In the genomic region with DNA sequence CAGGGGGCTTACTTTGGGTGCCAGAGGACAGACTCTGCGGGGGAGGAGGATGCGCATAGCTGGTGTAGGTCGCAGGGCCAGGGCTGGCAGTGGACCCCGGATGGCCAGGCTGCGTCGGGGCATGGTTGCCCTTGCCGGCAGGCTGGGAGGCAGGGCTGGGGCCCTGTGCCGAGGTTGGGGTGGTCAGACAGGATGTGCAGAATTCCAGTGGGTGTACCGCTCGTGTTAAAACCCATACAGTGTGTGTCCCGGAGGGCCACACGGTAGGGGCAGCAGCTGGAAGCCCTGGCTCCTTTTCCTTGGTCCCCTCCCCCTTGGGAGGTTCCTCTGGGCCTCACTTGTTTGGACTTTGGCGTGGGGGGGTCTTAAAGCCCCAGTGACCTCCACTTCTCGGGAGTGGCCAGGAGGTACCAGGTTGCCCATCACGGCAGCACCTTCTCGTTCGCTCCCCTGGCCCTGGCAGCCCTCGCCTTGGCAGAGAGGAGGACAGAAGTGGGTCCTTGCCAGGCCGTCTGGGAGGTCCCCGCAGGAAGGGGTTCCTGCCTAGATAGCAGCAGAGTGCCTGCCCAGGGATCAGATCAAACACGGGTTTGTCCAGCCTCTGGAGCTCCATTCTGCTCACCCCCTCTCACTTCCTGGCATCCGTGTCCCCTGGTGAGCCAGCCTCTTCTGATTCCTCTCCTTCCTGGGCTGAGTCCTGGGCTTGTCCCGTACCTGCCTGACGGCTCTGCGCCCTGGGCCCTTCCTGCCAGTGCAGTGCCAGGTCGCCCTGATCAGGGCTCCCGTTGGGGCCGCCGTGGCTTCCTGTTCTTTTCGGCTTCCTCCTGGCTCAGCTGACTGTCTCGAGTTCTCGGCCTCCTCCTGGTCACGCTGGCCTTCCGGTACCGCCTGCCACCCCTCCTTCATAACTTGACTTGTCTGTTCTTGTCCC, we compare ENCODE assay signal across 12 cellular contexts. TPM values are rescaled to one million over a fixed set of nuclear protein-coding genes. Genes with fewer than 3 reads are reported as not detected.
DNase-seq lines count a peak whose midpoint lies in the region; ATAC-seq and TF ChIP-seq lines count a peak whose summit lies in the region.
"Had no signal": no experiment of that assay in that cellular context is flagged by ENCODE, and none has a peak within 500 bp of the region (broad histone marks: within the 10 kb centered on the region; RNA-seq: fewer than 3 reads in every experiment).

No MANE protein-coding gene starts in this region.

- H3K27ac Mint-ChIP-seq in activated CD4-positive, alpha-beta T cell treated with anti-CD3 and anti-CD28 coated beads for 36 hours = no peak overlapping the region
- H3K27ac Mint-ChIP-seq in mesothelial cell of epicardium = peak overlapping the region; percentile 92
- H3K27ac Mint-ChIP-seq: HFFc6 had no signal

- no peaks in the 10 kb centered on the region for H3K36me3 Mint-ChIP-seq in activated CD4-positive, alpha-beta T cell treated with anti-CD3 and anti-CD28 coated beads for 36 hours (ENCODE audit: low read depth)
- H3K36me3 Mint-ChIP-seq in mesothelial cell of epicardium = peaks cover 10% of the 10 kb centered on the region

- no peaks in the 10 kb centered on the region for H3K27me3 Mint-ChIP-seq in activated CD4-positive, alpha-beta T cell treated with anti-CD3 and anti-CD28 coated beads for 36 hours
- no peaks in the 10 kb centered on the region for H3K27me3 Mint-ChIP-seq in mesothelial cell of epicardium (ENCODE audit: low read depth)

- no peaks in the 10 kb centered on the region for H3K27me3 ChIP-seq in dorsolateral prefrontal cortex
- peaks cover 2% of the 10 kb centered on the region for H3K27me3 ChIP-seq in thymus (ENCODE audit: control insufficient read depth, insufficient read depth)

- H3K4me1 Mint-ChIP-seq in activated CD4-positive, alpha-beta T cell treated with anti-CD3 and anti-CD28 coated beads for 36 hours = peaks cover 19% of the 10 kb centered on the region
- peaks cover 50% of the 10 kb centered on the region for H3K4me1 Mint-ChIP-seq in mesothelial cell of epicardium

- intact Hi-C loops in activated CD4-positive, alpha-beta T cell treated with anti-CD3 and anti-CD28 coated beads for 36 hours (cut with DNase I, micrococcal nuclease) = no loop called here
- intact Hi-C loops in dorsolateral prefrontal cortex (cut with DNase I) = no loop called here

- whole genome bisulfite sequencing in thymus = 60% methylated on average over 35 of the region's 35 CpGs

- POLR2A ChIA-PET in activated CD4-positive, alpha-beta T cell treated with anti-CD3 and anti-CD28 coated beads for 36 hours (lab: Charles Lee) = no interaction called here

- no peak for DNase-seq in activated CD4-positive, alpha-beta T cell treated with anti-CD3 and anti-CD28 coated beads for 36 hours
- DNase-seq in activated CD4-positive, alpha-beta T cell treated with anti-CD3 and anti-CD28 coated beads, Interleukin-2, amount 50 U/mL, for 4 hours = no peak
- DNase-seq in dorsolateral prefrontal cortex (peak in 1 of 10 donors; percentile 47), mesothelial cell of epicardium (ENCODE audit: low spot score in 2 of 2, unreplicated experiment in 2 of 2) (no peak), NCI-H2196 treated with DMSO at 0.1 percent for 48 hours (lab: John Stamatoyannopoulos, UW; ENCODE audit: unreplicated experiment) (no peak), middle frontal gyrus (ENCODE audit: extremely low spot score, low spot score) (no peak)
- DNase-seq: HFFc6, KG1, PC-9 had no signal

- H3K4me3 ChIP-seq in dorsolateral prefrontal cortex (peak overlapping the region in 51 of 59 donors; percentile 1 to 53 (median 32)), thymus (ENCODE audit: low read length) (no peak overlapping the region)
- H3K4me3 ChIP-seq: PC-9 had no signal

- H3K9me3 ChIP-seq in thymus (ENCODE audit: control insufficient read depth) = peaks cover 1% of the 10 kb centered on the region

- no peak overlapping the region for H3K4me3 Mint-ChIP-seq in activated CD4-positive, alpha-beta T cell treated with anti-CD3 and anti-CD28 coated beads for 36 hours
- peak overlapping the region; percentile 40 for H3K4me3 Mint-ChIP-seq in mesothelial cell of epicardium
- H3K4me3 Mint-ChIP-seq: HFFc6, neural crest cell had no signal

- no peaks in the 10 kb centered on the region for H3K36me3 ChIP-seq in thymus (ENCODE audit: control insufficient read depth, insufficient read depth)

- CTCF ChIA-PET in activated CD4-positive, alpha-beta T cell treated with anti-CD3 and anti-CD28 coated beads for 36 hours (lab: Charles Lee) = no interaction called here

- H3K27ac ChIP-seq in dorsolateral prefrontal cortex (peak overlapping the region in 53 of 59 donors; percentile 23 to 87 (median 65)), thymus (ENCODE audit: low read depth) (peak overlapping the region; percentile 89)
- H3K27ac ChIP-seq: PC-9 had no signal

- H3K4me1 ChIP-seq in thymus (ENCODE audit: control insufficient read depth, insufficient read depth, low read length) = peaks cover 4% of the 10 kb centered on the region

- no peak for TF ChIP-seq CTCF in dorsolateral prefrontal cortex (IDR thresholded peaks at IDR 0.05 in 54 of 56, conservative IDR thresholded peaks at IDR 0.05 in 2 of 56; ENCODE audit: low read depth in 1 of 56, partially characterized antibody in 56 of 56)
- TF ChIP-seq CTCF in mesothelial cell of epicardium (IDR thresholded peaks at IDR 0.05; ENCODE audit: unreplicated experiment) = no peak

- peaks cover 6% of the 10 kb centered on the region for H3K9me3 Mint-ChIP-seq in activated CD4-positive, alpha-beta T cell treated with anti-CD3 and anti-CD28 coated beads for 36 hours (ENCODE audit: low read depth)
- H3K9me3 Mint-ChIP-seq in mesothelial cell of epicardium = peaks cover 9% of the 10 kb centered on the region

- peak; percentile 44 for ATAC-seq in activated CD4-positive, alpha-beta T cell treated with anti-CD3 and anti-CD28 coated beads for 36 hours
- ATAC-seq in GM19324 (IDR thresholded peaks at IDR 0.05; ENCODE audit: low FRiP score, unreplicated experiment) = no peak

RNA-seq across cellular contexts. Expression of gene HGFAC, which starts 56.7 kb away (rescaled TPM):
- total RNA-seq in activated CD4-positive, alpha-beta T cell treated with anti-CD3 and anti-CD28 coated beads for 36 hours = not detected
- total RNA-seq in dorsolateral prefrontal cortex (10 to 100 TPM in 5 of 120 experiments, 1 to 10 TPM in 109, under 1 TPM in 6; 0.33 to 18.9 (median 3.4) TPM), mesothelial cell of epicardium (1.9 to 2.5 TPM (median 2.0 TPM) in 3 replicates)
- 1.2 TPM for polyA plus RNA-seq in thymus
